8 cellular contexts compared by ENCODE assay signal in genomic region chr17:82065638-82066303, GRCh38. TPM values are rescaled to one million over a fixed set of nuclear protein-coding genes. Genes with fewer than 3 reads are reported as not detected.
DNase-seq lines count a peak whose midpoint lies in the region; ATAC-seq and TF ChIP-seq lines count a peak whose summit lies in the region.

TSS of gene DUS1L (minus strand) at chr17:82065804. CDS start at chr17:82065059, 745 bp downstream.

- TF ChIP-seq CTCF in choroid plexus epithelial cell (conservative IDR thresholded peaks at IDR 0.05; ENCODE audit: low read depth, low read length): no peak

- CTCF ChIA-PET in CD8-positive, alpha-beta memory T cell (lab: Charles Lee): interaction anchor here (0.9 to 1.5 kb wide), 4 partner anchors 26 to 60 kb away, joined by 3 to 7 read pairs (median 4); partner anchors contain the start of gene DCXR

- no peaks in the 10 kb centered on the region for H3K36me3 ChIP-seq in CD8-positive, alpha-beta memory T cell (ENCODE audit: insufficient read depth, low read length)

- H3K9me3 ChIP-seq in CD8-positive, alpha-beta memory T cell (ENCODE audit: low read length): no peaks in the 10 kb centered on the region

- H3K4me1 Mint-ChIP-seq in CD8-positive, alpha-beta memory T cell: peaks cover 8 to 19% (median 11%) of the 10 kb centered on the region in 3 donors

- POLR2A ChIA-PET in CD8-positive, alpha-beta memory T cell (lab: Charles Lee): interaction anchor here (1.0 to 1.4 kb wide), 5 partner anchors 11 to 227 kb away, joined by 3 to 4 read pairs (median 3); partner anchors contain the start of genes DCXR, GPS1 and RFNG

- peak within 1 kb of the TSS; percentile 67 for H3K27ac ChIP-seq in CD8-positive, alpha-beta memory T cell (ENCODE audit: low read depth, low read length)

- H3K4me3 ChIP-seq in CD8-positive, alpha-beta memory T cell (ENCODE audit: low read length): peak within 1 kb of the TSS; percentile 64
- H3K4me3 ChIP-seq in choroid plexus epithelial cell (ENCODE audit: low read depth, low read length): peak within 1 kb of the TSS; percentile 76

- H3K36me3 Mint-ChIP-seq in CD8-positive, alpha-beta memory T cell: peaks cover 0 to 24% (median 0%) of the 10 kb centered on the region in 3 donors

- ATAC-seq in GM19438 (IDR thresholded peaks at IDR 0.05; ENCODE audit: low read depth, unreplicated experiment) (peak; percentile 57), left lobe of liver (peak; percentile 70)

- H3K4me1 ChIP-seq in CD8-positive, alpha-beta memory T cell (ENCODE audit: insufficient read depth, low read length): peaks cover 27% of the 10 kb centered on the region

- peak within 1 kb of the TSS; percentile 72 to 92 (median 83) for H3K4me3 Mint-ChIP-seq in CD8-positive, alpha-beta memory T cell

- H3K27ac Mint-ChIP-seq in CD8-positive, alpha-beta memory T cell: peak within 1 kb of the TSS; percentile 78 to 93 (median 90)

- peak; percentile 54 to 75 (median 58) for DNase-seq in CD8-positive, alpha-beta memory T cell
- DNase-seq in LHCN-M2 (ENCODE audit: low read depth): peak; percentile 41
- peak; percentile 65 for DNase-seq in activated CD4-positive, alpha-beta T cell treated with anti-CD3 and anti-CD28 coated beads for 1 hour
- DNase-seq in choroid plexus epithelial cell (ENCODE audit: low read depth): peak; percentile 53
- DNase-seq in left lobe of liver (ENCODE audit: low spot score): no peak
- DNase-seq in stimulated activated CD4-positive, alpha-beta T cell treated with anti-CD3 and anti-CD28 coated beads, Interleukin-2, amount 100 ng/mL, for 24 hours: peak; percentile 77 to 80
- no peak for DNase-seq in DMS114 treated with DMSO at 0.1 percent for 48 hours (lab: John Stamatoyannopoulos, UW; ENCODE audit: unreplicated experiment)

- H3K9me3 Mint-ChIP-seq in CD8-positive, alpha-beta memory T cell: no peaks in the 10 kb centered on the region

- H3K27me3 Mint-ChIP-seq in CD8-positive, alpha-beta memory T cell: no peaks in the 10 kb centered on the region

- no peaks in the 10 kb centered on the region for H3K27me3 ChIP-seq in CD8-positive, alpha-beta memory T cell (ENCODE audit: insufficient read depth, low read length, poor library complexity, severe bottlenecking)

RNA-seq across cellular contexts. Expression of gene DUS1L, which starts in this region (rescaled TPM):
- total RNA-seq in CD8-positive, alpha-beta memory T cell: 100 to 1,000 TPM; 206 to 210 TPM
- 142 TPM for polyA plus RNA-seq in CD8-positive, alpha-beta memory T cell
- total RNA-seq in LHCN-M2 (2014; rRNA removed): 75.8 and 86.1 TPM in 2 replicates
- polyA plus RNA-seq in LHCN-M2 (2012): 49.1 TPM
- total RNA-seq in left lobe of liver: 121 TPM

Comparison
In these comparisons a context has a peak if more than half of its experiments do, and no peak if none do; other contexts are left out.
1. DNase-seq: peak in CD8-positive, alpha-beta memory T cell (5 of 5), LHCN-M2 (single experiment), activated CD4-positive, alpha-beta T cell treated with anti-CD3 and anti-CD28 coated beads for 1 hour (single experiment), choroid plexus epithelial cell (single experiment) and stimulated activated CD4-positive, alpha-beta T cell treated with anti-CD3 and anti-CD28 coated beads, Interleukin-2, amount 100 ng/mL, for 24 hours (2 of 2); none in left lobe of liver (single experiment) and DMS114 treated with DMSO at 0.1 percent for 48 hours (single experiment).